27 cellular contexts compared by ENCODE assay signal in the genomic region with DNA sequence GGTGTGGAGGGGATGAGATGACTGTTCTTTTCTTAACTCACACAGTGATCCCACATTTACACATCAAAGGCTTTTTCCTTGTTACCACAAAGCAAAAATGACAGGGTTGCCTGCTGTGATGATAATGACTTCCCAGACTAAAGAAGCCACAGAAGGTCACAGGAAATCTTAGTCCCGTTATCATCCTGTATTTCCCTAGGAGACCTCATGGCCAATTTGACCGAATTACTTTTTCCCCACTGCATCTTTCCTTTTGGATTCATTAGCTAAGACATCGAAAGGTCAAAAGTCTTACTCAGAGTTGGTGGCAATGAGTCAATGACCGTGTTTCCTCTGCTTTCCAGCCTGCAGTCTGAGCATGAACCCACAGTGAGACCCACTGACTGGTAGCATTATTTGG.
DNase-seq lines count a peak whose midpoint lies in the region; ATAC-seq and TF ChIP-seq lines count a peak whose summit lies in the region.
"Had no signal": no experiment of that assay in that cellular context is flagged by ENCODE, and none has a peak within 500 bp of the region (broad histone marks: within the 10 kb centered on the region; RNA-seq: fewer than 3 reads in every experiment).

No MANE protein-coding gene starts in this region.

- H3K18ac ChIP-seq in mesenchymal stem cell (ENCODE audit: low read depth in 1 of 2, low read length in 2 of 2): no peak overlapping the region

- intact Hi-C loops in Right ventricle myocardium inferior (cut with DNase I): no loop called here

- no peaks in the 10 kb centered on the region for H3K36me3 ChIP-seq in HEK293 (ENCODE audit: control insufficient read depth in 2 of 2, insufficient read depth in 1 of 2, low read length in 2 of 2)
- no peaks in the 10 kb centered on the region for H3K36me3 ChIP-seq in mesenchymal stem cell (ENCODE audit: control insufficient read depth in 1 of 2, insufficient read depth in 2 of 2, low read depth in 1 of 2, low read length in 2 of 2)
- H3K36me3 ChIP-seq: left ventricle myocardium inferior, suprapubic skin, vagina had no signal

- CTCF ChIA-PET in HEK293 (lab: Yijun Ruan, JAX): interaction anchor here (0.6 kb wide), 2 partner anchors 9 to 1876 kb away, joined by 3 read pairs; no protein-coding TSS in a partner anchor

- H3K4me1 ChIP-seq in HEK293 (ENCODE audit: control insufficient read depth, insufficient read depth, low read length) (no peaks in the 10 kb centered on the region), mesenchymal stem cell (ENCODE audit: control insufficient read depth, insufficient read depth, low read depth, low read length) (peaks cover 2% of the 10 kb centered on the region)
- H3K4me1 ChIP-seq: left ventricle myocardium inferior had no signal

- H4K91ac ChIP-seq in mesenchymal stem cell (ENCODE audit: low read length): no peak overlapping the region

- H2BK12ac ChIP-seq in mesenchymal stem cell (ENCODE audit: low read length in 2 of 2): no peak overlapping the region

- H3K27ac ChIP-seq in HEK293 (ENCODE audit: extremely low read depth, low read depth, low read length) (no peak overlapping the region), mesenchymal stem cell (ENCODE audit: low read length, poor library complexity, severe bottlenecking) (no peak overlapping the region)
- H3K27ac ChIP-seq: C4-2B, left ventricle myocardium inferior, suprapubic skin, vagina had no signal

- POLR2A ChIA-PET in HEK293 (lab: Yijun Ruan, JAX): no interaction called here

- no peaks in the 10 kb centered on the region for H3K27me3 ChIP-seq in mesenchymal stem cell (ENCODE audit: control insufficient read depth in 1 of 2, insufficient read depth in 1 of 2, low read length in 2 of 2)
- H3K27me3 ChIP-seq: suprapubic skin, vagina had no signal

- no peak overlapping the region for H3K4me3 ChIP-seq in HEK293 (ENCODE audit: low read depth, low read length)
- no peak overlapping the region for H3K4me3 ChIP-seq in astrocyte of the cerebellum (ENCODE audit: low read depth, low read length)
- no peak overlapping the region for H3K4me3 ChIP-seq in mesenchymal stem cell (ENCODE audit: insufficient read depth in 1 of 2, low read depth in 1 of 2, low read length in 2 of 2)
- H3K4me3 ChIP-seq: left ventricle myocardium inferior, suprapubic skin, vagina had no signal

- H3K9me3 ChIP-seq in HEK293 (ENCODE audit: control insufficient read depth, insufficient read depth, low read depth, low read length) (no peaks in the 10 kb centered on the region), mesenchymal stem cell (ENCODE audit: control insufficient read depth, low read length) (peaks cover 5% of the 10 kb centered on the region)
- H3K9me3 ChIP-seq: vagina had no signal

- H3K9ac ChIP-seq in mesenchymal stem cell (ENCODE audit: low read length): no peak overlapping the region

- TF ChIP-seq CTCF in HEK293 (tag by site-specific recombination; IDR thresholded peaks at IDR 0.05) (no peak), astrocyte of the cerebellum (IDR thresholded peaks at IDR 0.05; ENCODE audit: low read depth, low read length, missing control alignments) (no peak), GM13977 (IDR thresholded peaks at IDR 0.05; ENCODE audit: extremely low read depth, insufficient read depth, missing control alignments) (no peak)

- no peak overlapping the region for H4K8ac ChIP-seq in mesenchymal stem cell (ENCODE audit: low read length)

- no peak for ATAC-seq in Right ventricle myocardium inferior
- ATAC-seq in HG03097 (IDR thresholded peaks at IDR 0.05; ENCODE audit: low FRiP score, unreplicated experiment): no peak
- ATAC-seq: naive thymus-derived CD8-positive, alpha-beta T cell; stimulated activated naive B cell treated with anti-CD40 and anti-IgM and Interleukin-4, amounts not matched to agents 10 μg/mL and 1 μg/mL and 100 μg/mL, for 72 hours had no signal

- no peak overlapping the region for H3K14ac ChIP-seq in mesenchymal stem cell (ENCODE audit: low read length in 2 of 2)

- no peak overlapping the region for H3K4ac ChIP-seq in mesenchymal stem cell (ENCODE audit: low read depth in 1 of 2, low read length in 2 of 2)

- 34% methylated on average over 4 of the region's 4 CpGs for WGBS in mesenchymal stem cell

- H2BK15ac ChIP-seq in mesenchymal stem cell (ENCODE audit: low read depth, poor library complexity, severe bottlenecking): no peak overlapping the region

- H2AFZ ChIP-seq in mesenchymal stem cell (ENCODE audit: low read depth, low read length): no peak overlapping the region

- DNase-seq in Daoy (ENCODE audit: low read depth) (peak; percentile 89), astrocyte of the cerebellum (ENCODE audit: low read depth) (peak; percentile 50), mesenchymal stem cell (peak; percentile 15), Right ventricle myocardium inferior (ENCODE audit: missing footprints) (no peak), NCI-H446 treated with DMSO at 0.1 percent for 48 hours (lab: John Stamatoyannopoulos, UW) (no peak), GM13977 (ENCODE audit: low spot score) (no peak)
- DNase-seq: activated CD4-positive, alpha-beta T cell treated with anti-CD3 and anti-CD28 coated beads for 48 hours; activated naive CD4-positive, alpha-beta T cell treated with anti-CD3 and anti-CD28 coated beads for 36 hours; activated T-cell treated with anti-CD3 and anti-CD28 coated beads, Interleukin-2, amount 50 U/mL, for 24 hours; amniotic stem cell; Calu3; caudate nucleus; DND-41; glutamatergic neuron; KG1; left ventricle myocardium inferior; naive thymus-derived CD8-positive, alpha-beta T cell; NCI-H1436; NCI-H524; stimulated activated CD4-positive, alpha-beta T cell treated with anti-CD3 and anti-CD28 coated beads, Interleukin-4, amount 100 ng/mL, for 24 hours; stimulated activated naive B cell treated with anti-CD40 and anti-IgM and Interleukin-4, amounts not matched to agents 10 μg/mL and 1 μg/mL and 100 μg/mL, for 72 hours; T-helper 2 cell had no signal

- no peak overlapping the region for H2BK120ac ChIP-seq in mesenchymal stem cell (ENCODE audit: low read depth, low read length)

- no peak overlapping the region for H2BK5ac ChIP-seq in mesenchymal stem cell (ENCODE audit: low read depth, low read length, poor library complexity, severe bottlenecking)

- H3K23ac ChIP-seq in mesenchymal stem cell (ENCODE audit: low read length in 2 of 2): no peak overlapping the region

- H2AK5ac ChIP-seq in mesenchymal stem cell (ENCODE audit: low read length, severe bottlenecking): no peak overlapping the region

- H3K79me1 ChIP-seq in mesenchymal stem cell (replicated peaks; ENCODE audit: low read length, poor library complexity, severe bottlenecking): no peaks in the 10 kb centered on the region

- H3K4me2 ChIP-seq in mesenchymal stem cell (ENCODE audit: low read length, poor library complexity, severe bottlenecking): no peak overlapping the region

- in situ Hi-C loops in astrocyte of the cerebellum (cut with HindIII; ENCODE audit: low sequenced_read_pairs): no loop called here
- in situ Hi-C loops in GM13977 (cut with MboI; ENCODE audit: low pct_unique_long_range_greater_than_20kb, low sequenced_read_pairs, unreplicated experiment): no loop called here

TF ChIP-seq in HEK293, 187 proteins besides CTCF, POLR2A, EP300 and RAD21:
- TF ChIP-seq, protein P1, sequence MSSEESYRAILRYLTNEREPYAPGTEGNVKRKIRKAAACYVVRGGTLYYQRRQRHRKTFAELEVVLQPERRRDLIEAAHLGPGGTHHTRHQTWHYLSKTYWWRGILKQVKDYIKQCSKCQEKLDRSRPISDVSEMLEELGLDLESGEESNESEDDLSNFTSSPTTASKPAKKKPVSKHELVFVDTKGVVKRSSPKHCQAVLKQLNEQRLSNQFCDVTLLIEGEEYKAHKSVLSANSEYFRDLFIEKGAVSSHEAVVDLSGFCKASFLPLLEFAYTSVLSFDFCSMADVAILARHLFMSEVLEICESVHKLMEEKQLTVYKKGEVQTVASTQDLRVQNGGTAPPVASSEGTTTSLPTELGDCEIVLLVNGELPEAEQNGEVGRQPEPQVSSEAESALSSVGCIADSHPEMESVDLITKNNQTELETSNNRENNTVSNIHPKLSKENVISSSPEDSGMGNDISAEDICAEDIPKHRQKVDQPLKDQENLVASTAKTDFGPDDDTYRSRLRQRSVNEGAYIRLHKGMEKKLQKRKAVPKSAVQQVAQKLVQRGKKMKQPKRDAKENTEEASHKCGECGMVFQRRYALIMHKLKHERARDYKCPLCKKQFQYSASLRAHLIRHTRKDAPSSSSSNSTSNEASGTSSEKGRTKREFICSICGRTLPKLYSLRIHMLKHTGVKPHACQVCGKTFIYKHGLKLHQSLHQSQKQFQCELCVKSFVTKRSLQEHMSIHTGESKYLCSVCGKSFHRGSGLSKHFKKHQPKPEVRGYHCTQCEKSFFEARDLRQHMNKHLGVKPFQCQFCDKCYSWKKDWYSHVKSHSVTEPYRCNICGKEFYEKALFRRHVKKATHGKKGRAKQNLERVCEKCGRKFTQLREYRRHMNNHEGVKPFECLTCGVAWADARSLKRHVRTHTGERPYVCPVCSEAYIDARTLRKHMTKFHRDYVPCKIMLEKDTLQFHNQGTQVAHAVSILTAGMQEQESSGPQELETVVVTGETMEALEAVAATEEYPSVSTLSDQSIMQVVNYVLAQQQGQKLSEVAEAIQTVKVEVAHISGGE (tag by site-specific recombination; conservative IDR thresholded peaks at IDR 0.05; ENCODE audit: low read depth): no peak
- TF ChIP-seq SCRT1 (tag by site-specific recombination; IDR thresholded peaks at IDR 0.05; ENCODE audit: borderline replicate concordance) (no peak), ZBTB48 (tag by site-specific recombination; IDR thresholded peaks at IDR 0.05) (no peak), ZNF530 (tag by site-specific recombination; IDR thresholded peaks at IDR 0.05; ENCODE audit: low read depth) (no peak), TCF7L2 (IDR thresholded peaks at IDR 0.05; ENCODE audit: borderline replicate concordance, low read depth, low read length) (peak; percentile 48; the same call in 1 of the 2 replicates), ZNF701 (tag by site-specific recombination; IDR thresholded peaks at IDR 0.05) (no peak)

Comparison
In these comparisons a context has a peak if more than half of its experiments do, and no peak if none do; other contexts are left out.
1. DNase-seq: peak in Daoy (single experiment), astrocyte of the cerebellum (single experiment) and mesenchymal stem cell (single experiment); none in Right ventricle myocardium inferior (single experiment), NCI-H446 treated with DMSO at 0.1 percent for 48 hours (single experiment) and GM13977 (single experiment).